Comparison of ENCODE assay signal across 19 cellular contexts in the genomic region with DNA sequence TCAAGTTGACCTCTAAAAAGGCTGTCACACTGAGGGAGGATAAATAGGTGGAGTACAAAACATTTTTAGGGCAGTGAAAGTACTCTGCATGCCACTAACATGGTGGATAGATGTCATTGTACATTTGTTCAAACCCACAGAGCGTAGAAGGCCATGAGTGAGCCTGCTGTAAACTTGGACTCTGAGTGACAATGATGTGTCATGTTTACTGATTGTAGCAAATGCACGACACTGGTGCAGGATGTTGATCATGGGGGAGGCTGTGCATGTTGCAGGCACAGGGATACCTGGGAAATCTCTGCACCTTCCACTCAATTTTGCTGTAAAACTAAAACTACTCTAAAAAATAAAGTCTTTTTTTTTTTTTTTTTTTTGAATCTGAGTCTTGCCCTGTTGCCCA. TPM values are rescaled to one million over a fixed set of nuclear protein-coding genes. Genes with fewer than 3 reads are reported as not detected.
"Had no signal": no experiment of that assay in that cellular context is flagged by ENCODE, and none has a peak within 500 bp of the region (broad histone marks: within the 10 kb centered on the region; RNA-seq: fewer than 3 reads in every experiment).

No MANE protein-coding gene starts in this region.

- DNase-seq: activated CD4-positive, CD25-positive, alpha-beta regulatory T cell; activated naive CD4-positive, alpha-beta T cell treated with anti-CD3 and anti-CD28 coated beads, Interleukin-2, amount 10 ng/mL, durations not matched to agents 7 days and 5 days; amniotic stem cell; effector CD8-positive, alpha-beta T cell; gastrocnemius medialis; heart left ventricle; left lung; midbrain; stimulated activated CD4-positive, alpha-beta T cell treated with anti-CD3 and anti-CD28 coated beads, Interleukin-2, amount 100 ng/mL, for 24 hours; thyroid gland had no signal

- H3K27me3 Mint-ChIP-seq: dendritic cell treated with granulocyte-macrophage colony-stimulating factor and Interleukin-4, amounts not matched to agents 40 ng/mL and 50 ng/mL, for 4 days had no signal

- H3K4me3 Mint-ChIP-seq: activated naive CD4-positive, alpha-beta T cell treated with anti-CD3 and anti-CD28 coated beads, Interleukin-2, amount 10 ng/mL, durations not matched to agents 7 days and 5 days; dendritic cell treated with granulocyte-macrophage colony-stimulating factor and Interleukin-4, amounts not matched to agents 40 ng/mL and 50 ng/mL, for 4 days; neural progenitor cell had no signal

- H3K27ac ChIP-seq: cardiac muscle cell, gastrocnemius medialis, heart left ventricle, left lung, neural progenitor cell, right atrium auricular region, thyroid gland had no signal

- H3K27ac Mint-ChIP-seq: activated naive CD4-positive, alpha-beta T cell treated with anti-CD3 and anti-CD28 coated beads, Interleukin-2, amount 10 ng/mL, durations not matched to agents 7 days and 5 days; dendritic cell treated with granulocyte-macrophage colony-stimulating factor and Interleukin-4, amounts not matched to agents 40 ng/mL and 50 ng/mL, for 4 days; neural progenitor cell; progenitor cell of endocrine pancreas had no signal

- H2AFZ ChIP-seq: neural progenitor cell had no signal

- ATAC-seq: esophagus mucosa, gastrocnemius medialis, heart left ventricle, left lung had no signal

- H3K36me3 ChIP-seq: cardiac muscle cell, gastrocnemius medialis, heart left ventricle, left lung, neural progenitor cell, right atrium auricular region, thyroid gland had no signal

- H3K27me3 ChIP-seq: gastrocnemius medialis, neural progenitor cell, right atrium auricular region, thyroid gland had no signal

- H3K4me1 Mint-ChIP-seq: neural progenitor cell had no signal

- H3K4me3 ChIP-seq: cardiac muscle cell, gastrocnemius medialis, heart left ventricle, left lung, neural progenitor cell, right atrium auricular region, thyroid gland had no signal

- H3K36me3 Mint-ChIP-seq: activated naive CD4-positive, alpha-beta T cell treated with anti-CD3 and anti-CD28 coated beads, Interleukin-2, amount 10 ng/mL, durations not matched to agents 7 days and 5 days; neural progenitor cell had no signal

- H3K9me3 Mint-ChIP-seq: activated naive CD4-positive, alpha-beta T cell treated with anti-CD3 and anti-CD28 coated beads, Interleukin-2, amount 10 ng/mL, durations not matched to agents 7 days and 5 days; dendritic cell treated with granulocyte-macrophage colony-stimulating factor and Interleukin-4, amounts not matched to agents 40 ng/mL and 50 ng/mL, for 4 days; neural progenitor cell had no signal

- H3K9me3 ChIP-seq: gastrocnemius medialis, heart left ventricle, left lung, right atrium auricular region, thyroid gland had no signal

- H3K4me2 ChIP-seq: neural progenitor cell had no signal

- H3K4me1 ChIP-seq: gastrocnemius medialis, left lung, neural progenitor cell, right atrium auricular region, thyroid gland had no signal

- H3K9ac ChIP-seq: neural progenitor cell had no signal

RNA-seq across cellular contexts. Expression of a gene that starts 52.5 kb away (rescaled TPM):
- total RNA-seq: lung microvascular endothelial cell, myocyte, osteoblast had no signal
